Comparison of ENCODE assay signal across 8 cellular contexts in genomic region chr19:12881172-12881808, GRCh38. TPM values are rescaled to one million over a fixed set of nuclear protein-coding genes. Genes with fewer than 3 reads are reported as not detected.
DNase-seq lines count a peak whose midpoint lies in the region; ATAC-seq and TF ChIP-seq lines count a peak whose summit lies in the region.

DNASE2 (minus strand) TSS chr19:12881449; CDS start chr19:12881375, 74 bp downstream.

- intact Hi-C loops in cardiac septum (cut with DNase I) = no loop called here

- no peaks in the 10 kb centered on the region for H3K36me3 Mint-ChIP-seq in type B pancreatic cell

- H3K27ac ChIP-seq in adipose tissue (ENCODE audit: low read depth, low read length) = no peak within 1 kb of the TSS

- peak; percentile 94 for ATAC-seq in HG02678 (IDR thresholded peaks at IDR 0.05; ENCODE audit: unreplicated experiment)

- H3K27me3 Mint-ChIP-seq in type B pancreatic cell = peaks cover 28% of the 10 kb centered on the region

- peak within 1 kb of the TSS; percentile 81 for H3K27ac Mint-ChIP-seq in type B pancreatic cell

- DNase-seq in GM10266 (ENCODE audit: extremely low spot score) (peak; percentile 98), NCI-H1417 (lab: John Stamatoyannopoulos, UW) (peak; percentile 91 to 97 (median 95)), T follicular helper cell (ENCODE audit: low read depth) (peak; percentile 84), cardiac septum (ENCODE audit: low spot score) (peak; percentile 98), pons (ENCODE audit: low spot score) (peak; percentile 84), type B pancreatic cell (ENCODE audit: extremely low spot score, unreplicated experiment) (peak; percentile 88)

- 0% methylated on average over 34 to 38 of the region's 38 CpGs for WGBS in adipose tissue, 3 donors

- TF ChIP-seq CTCF in GM10266 (IDR thresholded peaks at IDR 0.05; ENCODE audit: control insufficient read depth, insufficient read depth, low read depth, missing control alignments) = peak; percentile 10
- TF ChIP-seq CTCF in type B pancreatic cell (conservative IDR thresholded peaks at IDR 0.05) = no peak

- H3K4me3 Mint-ChIP-seq in type B pancreatic cell = peak within 1 kb of the TSS; percentile 89

- H3K4me1 Mint-ChIP-seq in type B pancreatic cell (ENCODE audit: unreplicated experiment) = no peaks in the 10 kb centered on the region

- no peaks in the 10 kb centered on the region for H3K9me3 Mint-ChIP-seq in type B pancreatic cell

RNA-seq across cellular contexts. Expression of gene DNASE2, which starts in this region (rescaled TPM):
- 10 to 100 TPM; 15.6 to 29.0 (median 28.1) TPM for polyA plus RNA-seq in adipose tissue
- total RNA-seq in cardiac septum (21.3 TPM), type B pancreatic cell (ENCODE audit: low replicate concordance) (17.9 and 24.6 TPM in 2 replicates)
